Comparison of ENCODE assay signal across 23 cellular contexts in genomic region chr2:230985519-230986231, GRCh38. TPM values are rescaled to one million over a fixed set of nuclear protein-coding genes. Genes with fewer than 3 reads are reported as not detected.
DNase-seq lines count a peak whose midpoint lies in the region; ATAC-seq and TF ChIP-seq lines count a peak whose summit lies in the region.
"Had no signal": no experiment of that assay in that cellular context is flagged by ENCODE, and none has a peak within 500 bp of the region (broad histone marks: within the 10 kb centered on the region; RNA-seq: fewer than 3 reads in every experiment).

No MANE protein-coding gene starts in this region.

- intact Hi-C loops in activated CD8-positive, alpha-beta T cell treated with anti-CD3 and anti-CD28 coated beads for 36 hours (cut with micrococcal nuclease) = loop anchor here (2.0 to 5.0 kb wide), 4 partner anchors 35 to 158 kb away; partner anchors contain the start of gene GPR55

- CTCF ChIA-PET in activated CD8-positive, alpha-beta T cell treated with anti-CD3 and anti-CD28 coated beads for 36 hours (lab: Charles Lee) = interaction anchor here (0.8 to 10.6 kb wide), 32 partner anchors 10 to 162 kb away, joined by 3 to 437 read pairs (median 6); partner anchors contain the start of genes GPR55, ITM2C and SPATA3

- no peaks in the 10 kb centered on the region for H3K4me1 ChIP-seq in neural progenitor cell
- H3K4me1 ChIP-seq: foreskin keratinocyte had no signal

- H3K79me2 ChIP-seq in neural progenitor cell (ENCODE audit: low read depth) = no peaks in the 10 kb centered on the region

- no peak overlapping the region for H3K27ac ChIP-seq in neural progenitor cell
- H3K27ac ChIP-seq: epithelial cell of prostate, foreskin keratinocyte, transverse colon had no signal

- no peaks in the 10 kb centered on the region for H4K20me1 ChIP-seq in neural progenitor cell (ENCODE audit: low read depth)
- H4K20me1 ChIP-seq: BLaER1 treated with 17β-estradiol and CSF1 and Interleukin-3, amounts not matched to agents 10 nM and 100 nM had no signal

- no peak for DNase-seq in activated T-cell treated with anti-CD3 and anti-CD28 coated beads, Interleukin-2, amount 50 U/mL, for 24 hours
- DNase-seq in activated T-cell treated with anti-CD3 and anti-CD28 coated beads for 4 hours (no peak), neural progenitor cell (ENCODE audit: low spot score) (no peak), cortex of kidney (lab: John Stamatoyannopoulos, UW) (no peak)
- peak; percentile 57 for DNase-seq in activated CD8-positive, alpha-beta T cell treated with anti-CD3 and anti-CD28 coated beads for 36 hours
- DNase-seq: dermis blood vessel endothelial cell; DMS 273 treated with DMSO at 0.1 percent for 48 hours; foreskin keratinocyte; hippocampal formation; kidney; mesendoderm; NCI-H446; stimulated activated CD4-positive, alpha-beta T cell treated with anti-CD3 and anti-CD28 coated beads, Interleukin-12 subunit alpha, Interleukin-12 subunit beta, amount 100 ng/mL, for 4 hours; transverse colon had no signal

- no peaks in the 10 kb centered on the region for H3K36me3 ChIP-seq in neural progenitor cell
- H3K36me3 ChIP-seq: BLaER1 treated with 17β-estradiol and CSF1 and Interleukin-3, amounts not matched to agents 10 nM and 100 nM; transverse colon had no signal

- H3K9ac ChIP-seq in neural progenitor cell = no peak overlapping the region

- peaks cover 27% of the 10 kb centered on the region for H3K27me3 Mint-ChIP-seq in activated T-cell treated with anti-CD3 and anti-CD28 coated beads, Interleukin-2, amount 50 U/mL, for 24 hours
- H3K27me3 Mint-ChIP-seq in activated CD8-positive, alpha-beta T cell treated with anti-CD3 and anti-CD28 coated beads for 36 hours = peaks cover 6% of the 10 kb centered on the region
- H3K27me3 Mint-ChIP-seq in neural progenitor cell (ENCODE audit: insufficient read depth, low read depth) = peaks cover 7% of the 10 kb centered on the region

- H3F3A ChIP-seq in neural progenitor cell (ENCODE audit: low read depth) = no peaks in the 10 kb centered on the region

- ATAC-seq in activated CD8-positive, alpha-beta T cell treated with anti-CD3 and anti-CD28 coated beads for 36 hours = no peak
- ATAC-seq in GM18511 (IDR thresholded peaks at IDR 0.05; ENCODE audit: unreplicated experiment) (no peak), GM18867 (IDR thresholded peaks at IDR 0.05; ENCODE audit: unreplicated experiment) (no peak)
- ATAC-seq: foreskin keratinocyte had no signal

- no peaks in the 10 kb centered on the region for H3K36me3 Mint-ChIP-seq in activated T-cell treated with anti-CD3 and anti-CD28 coated beads, Interleukin-2, amount 50 U/mL, for 24 hours (ENCODE audit: low read depth)
- H3K36me3 Mint-ChIP-seq in activated CD8-positive, alpha-beta T cell treated with anti-CD3 and anti-CD28 coated beads for 36 hours (ENCODE audit: low read depth) = peaks cover 3% of the 10 kb centered on the region
- no peaks in the 10 kb centered on the region for H3K36me3 Mint-ChIP-seq in neural progenitor cell

- peak overlapping the region; percentile 93 for H3K27ac Mint-ChIP-seq in activated T-cell treated with anti-CD3 and anti-CD28 coated beads, Interleukin-2, amount 50 U/mL, for 24 hours
- H3K27ac Mint-ChIP-seq in activated CD8-positive, alpha-beta T cell treated with anti-CD3 and anti-CD28 coated beads for 36 hours = peak overlapping the region; percentile 77
- no peak overlapping the region for H3K27ac Mint-ChIP-seq in neural progenitor cell
- H3K27ac Mint-ChIP-seq: nephron had no signal

- H3K9me3 ChIP-seq in neural progenitor cell (ENCODE audit: low read depth) = no peaks in the 10 kb centered on the region
- H3K9me3 ChIP-seq: BLaER1 treated with 17β-estradiol and CSF1 and Interleukin-3, amounts not matched to agents 10 nM and 100 nM; transverse colon had no signal

- no peak overlapping the region for H3K4me3 ChIP-seq in neural progenitor cell
- H3K4me3 ChIP-seq: BLaER1 treated with 17β-estradiol and CSF1 and Interleukin-3, amounts not matched to agents 10 nM and 100 nM; transverse colon had no signal

- POLR2A ChIA-PET in activated CD8-positive, alpha-beta T cell treated with anti-CD3 and anti-CD28 coated beads for 36 hours (lab: Charles Lee) = interaction anchor here (0.9 to 6.6 kb wide), 15 partner anchors 10 to 162 kb away, joined by 3 to 86 read pairs (median 5); partner anchors contain the start of genes GPR55 and SPATA3

- TF ChIP-seq POLR2A in GM15510 (IDR thresholded peaks at IDR 0.05; ENCODE audit: borderline replicate concordance, extremely low read depth, insufficient read length) = peak; percentile 41

- TF ChIP-seq CTCF in activated CD8-positive, alpha-beta T cell treated with anti-CD3 and anti-CD28 coated beads for 36 hours (IDR thresholded peaks at IDR 0.05) = no peak
- no peak for TF ChIP-seq CTCF in neural progenitor cell (IDR thresholded peaks at IDR 0.05)

- H3K4me1 Mint-ChIP-seq in activated T-cell treated with anti-CD3 and anti-CD28 coated beads, Interleukin-2, amount 50 U/mL, for 24 hours (ENCODE audit: low read depth) = peaks cover 59% of the 10 kb centered on the region
- H3K4me1 Mint-ChIP-seq in activated CD8-positive, alpha-beta T cell treated with anti-CD3 and anti-CD28 coated beads for 36 hours (ENCODE audit: low read depth) = peaks cover 57% of the 10 kb centered on the region
- H3K4me1 Mint-ChIP-seq in neural progenitor cell = peaks cover 25% of the 10 kb centered on the region
- H3K4me1 Mint-ChIP-seq: nephron had no signal

- H3K9me3 Mint-ChIP-seq in activated T-cell treated with anti-CD3 and anti-CD28 coated beads, Interleukin-2, amount 50 U/mL, for 24 hours = no peaks in the 10 kb centered on the region
- no peaks in the 10 kb centered on the region for H3K9me3 Mint-ChIP-seq in activated CD8-positive, alpha-beta T cell treated with anti-CD3 and anti-CD28 coated beads for 36 hours
- H3K9me3 Mint-ChIP-seq in neural progenitor cell = peaks cover 2% of the 10 kb centered on the region
- H3K9me3 Mint-ChIP-seq: nephron had no signal

- H3K4me2 ChIP-seq in neural progenitor cell = no peak overlapping the region

- H3K4me3 Mint-ChIP-seq in activated T-cell treated with anti-CD3 and anti-CD28 coated beads, Interleukin-2, amount 50 U/mL, for 24 hours = peak overlapping the region; percentile 61
- H3K4me3 Mint-ChIP-seq in activated CD8-positive, alpha-beta T cell treated with anti-CD3 and anti-CD28 coated beads for 36 hours = peak overlapping the region; percentile 40
- H3K4me3 Mint-ChIP-seq in neural progenitor cell = peak overlapping the region; percentile 55

- H3K27me3 ChIP-seq in neural progenitor cell = peaks cover 12% of the 10 kb centered on the region
- H3K27me3 ChIP-seq: BLaER1 treated with 17β-estradiol and CSF1 and Interleukin-3, amounts not matched to agents 10 nM and 100 nM had no signal

- no peak overlapping the region for H2AFZ ChIP-seq in neural progenitor cell (replicated peaks)

RNA-seq across cellular contexts. Expression of gene SPATA3, which starts 10.2 kb away (rescaled TPM):
- under 1 TPM; 0.59 to 0.76 TPM for total RNA-seq in activated CD8-positive, alpha-beta T cell treated with anti-CD3 and anti-CD28 coated beads for 36 hours
- total RNA-seq in neural progenitor cell (ENCODE audit: low replicate concordance) = not detected in 2 replicates
- total RNA-seq: A172, bronchial epithelial cell, dermis blood vessel endothelial cell, foreskin keratinocyte, kidney, RPMI7951, transverse colon had no signal

RNA-seq across cellular contexts. Expression of gene C2orf72, which starts 51.6 kb away (rescaled TPM):
- total RNA-seq in activated CD8-positive, alpha-beta T cell treated with anti-CD3 and anti-CD28 coated beads for 36 hours = 1 to 10 TPM; 2.6 to 5.1 TPM
- total RNA-seq in neural progenitor cell (ENCODE audit: low replicate concordance) = 2.4 TPM in 2 replicates
- total RNA-seq: bronchial epithelial cell, foreskin keratinocyte had no signal
